Comparison of ENCODE assay signal across 1 cellular context in genomic region chr2:64767670-64768425, GRCh38.
A peak's percentile ranks its signal among the peaks of the same experiment; 100 is the strongest.
TF ChIP-seq lines count a peak whose summit lies in the region.

No MANE protein-coding gene starts in this region.

TF ChIP-seq in HepG2, 621 proteins besides CTCF, POLR2A, EP300 and RAD21 (continued from another document and continues in another):
- peak; percentile 79 for TF ChIP-seq ZNF687 (CRISPR knock-in tag; IDR thresholded peaks at IDR 0.05)
- peak; percentile 77 for TF ChIP-seq ZNF407 (CRISPR knock-in tag; IDR thresholded peaks at IDR 0.05; ENCODE audit: not compliant biosample characterization)
- TF ChIP-seq ZNF563 (CRISPR knock-in tag; IDR thresholded peaks at IDR 0.05): peak; percentile 48
- TF ChIP-seq HDAC6 (IDR thresholded peaks at IDR 0.05; ENCODE audit: low read depth, low read length): no peak
- TF ChIP-seq ZNF24 (IDR thresholded peaks at IDR 0.05): no peak
- TF ChIP-seq SP2 (CRISPR knock-in tag; IDR thresholded peaks at IDR 0.05): no peak
- TF ChIP-seq AGO2 (optimal IDR thresholded peaks at IDR 0.05; ENCODE audit: low read depth, low read length): no peak
- TF ChIP-seq ZNF747 (CRISPR knock-in tag; IDR thresholded peaks at IDR 0.05; ENCODE audit: borderline replicate concordance): no peak
- TF ChIP-seq ZBTB14 (CRISPR knock-in tag; IDR thresholded peaks at IDR 0.05): peak; percentile 45
- TF ChIP-seq ZSCAN20 (CRISPR knock-in tag; IDR thresholded peaks at IDR 0.05; ENCODE audit: borderline replicate concordance): no peak
- no peak for TF ChIP-seq DNMT3B (CRISPR knock-in tag; conservative IDR thresholded peaks at IDR 0.05)
- TF ChIP-seq ZBTB40 (IDR thresholded peaks at IDR 0.05): no peak
- TF ChIP-seq ZBTB40 (CRISPR knock-in tag; IDR thresholded peaks at IDR 0.05): no peak
- TF ChIP-seq PHF5A (CRISPR knock-in tag; IDR thresholded peaks at IDR 0.05; ENCODE audit: low read depth, unreplicated experiment): no peak
- TF ChIP-seq ZNF12 (CRISPR knock-in tag; IDR thresholded peaks at IDR 0.05): no peak
- TF ChIP-seq ZNF556 (CRISPR knock-in tag; IDR thresholded peaks at IDR 0.05; ENCODE audit: borderline replicate concordance): peak; percentile 65; the same call in 1 of the 2 replicates
- TF ChIP-seq MATR3 (CRISPR knock-in tag; IDR thresholded peaks at IDR 0.05): no peak
- TF ChIP-seq PLSCR1 (CRISPR knock-in tag; IDR thresholded peaks at IDR 0.05; ENCODE audit: borderline replicate concordance): no peak
- TF ChIP-seq ARID5B (CRISPR knock-in tag; IDR thresholded peaks at IDR 0.05): peak; percentile 53
- TF ChIP-seq ZNF280B (CRISPR knock-in tag; IDR thresholded peaks at IDR 0.05; ENCODE audit: borderline replicate concordance): no peak
